ENCODE assay signal across 18 cellular contexts in the genomic region with DNA sequence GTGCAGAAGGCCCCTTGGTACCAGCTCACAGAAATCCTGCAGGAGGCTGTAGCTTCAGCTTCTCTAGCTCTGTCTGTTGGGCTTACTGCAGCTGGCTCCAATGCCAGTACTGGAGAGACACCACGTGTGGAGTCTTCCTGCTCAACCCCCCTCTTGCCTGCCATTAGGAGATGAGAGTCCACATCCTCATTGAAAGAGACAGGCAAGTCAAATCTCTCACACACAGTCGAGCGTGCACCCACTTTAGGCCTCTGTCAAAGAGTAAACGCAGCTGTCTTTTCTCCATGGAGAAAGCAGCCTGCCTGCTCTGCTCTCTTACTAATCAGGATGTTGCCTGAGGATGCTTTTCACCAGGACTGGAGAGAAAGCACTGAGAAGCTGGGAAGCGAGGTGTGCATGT.
DNase-seq lines count a peak whose midpoint lies in the region; ATAC-seq and TF ChIP-seq lines count a peak whose summit lies in the region.
"Had no signal": no experiment of that assay in that cellular context is flagged by ENCODE, and none has a peak within 500 bp of the region (broad histone marks: within the 10 kb centered on the region; RNA-seq: fewer than 3 reads in every experiment).

No MANE protein-coding gene starts in this region.

- POLR2A ChIA-PET in WTC11 (lab: Charles Lee) = no interaction called here

- CTCF ChIA-PET in WTC11 (lab: Charles Lee) = interaction anchor here (0.6 kb wide), 1 partner anchor 125 kb away, joined by 5 read pairs; no protein-coding TSS in a partner anchor

- H3K4me1 Mint-ChIP-seq in WTC11 = no peaks in the 10 kb centered on the region
- H3K4me1 Mint-ChIP-seq: activated naive CD4-positive, alpha-beta T cell treated with anti-CD3 and anti-CD28 coated beads, Interleukin-2, amount 10 ng/mL, durations not matched to agents 7 days and 5 days; CD4-positive, alpha-beta memory T cell had no signal

- DNase-seq in COLO668 (lab: John Stamatoyannopoulos, UW; ENCODE audit: unreplicated experiment) = peak; percentile 80
- peak; percentile 73 for DNase-seq in NCI-H1092 (lab: John Stamatoyannopoulos, UW)
- peak; percentile 76 for DNase-seq in NCI-H510A treated with DMSO at 0.1 percent for 48 hours (lab: John Stamatoyannopoulos, UW)
- DNase-seq in left kidney (ENCODE audit: low read depth, low spot score) = peak; percentile 71
- no peak for DNase-seq in T-helper 9 cell
- no peak for DNase-seq in WTC11 (ENCODE audit: low spot score)
- DNase-seq: activated naive CD4-positive, alpha-beta T cell treated with anti-CD3 and anti-CD28 coated beads, Interleukin-2, amount 10 ng/mL, durations not matched to agents 7 days and 5 days; CD4-positive, alpha-beta memory T cell; effector memory CD8-positive, alpha-beta T cell; left ventricle myocardium inferior; right lobe of liver; RPMI8226; stimulated activated naive CD4-positive, alpha-beta T cell; T-helper 1 cell; transverse colon had no signal

- H3K9me3 Mint-ChIP-seq in WTC11 = peaks cover 8% of the 10 kb centered on the region; the same call in 1 of the 2 replicates
- H3K9me3 Mint-ChIP-seq: activated naive CD4-positive, alpha-beta T cell treated with anti-CD3 and anti-CD28 coated beads, Interleukin-2, amount 10 ng/mL, durations not matched to agents 7 days and 5 days had no signal

- ATAC-seq in WTC11 (no peak; the same call in 1 of the 2 replicates), HG03095 (IDR thresholded peaks at IDR 0.05; ENCODE audit: unreplicated experiment) (no peak), GM18511 (IDR thresholded peaks at IDR 0.05; ENCODE audit: unreplicated experiment) (no peak)
- ATAC-seq: effector memory CD8-positive, alpha-beta T cell; HCT116; right lobe of liver had no signal

- H3K27ac Mint-ChIP-seq in WTC11 = no peak overlapping the region
- H3K27ac Mint-ChIP-seq: activated naive CD4-positive, alpha-beta T cell treated with anti-CD3 and anti-CD28 coated beads, Interleukin-2, amount 10 ng/mL, durations not matched to agents 7 days and 5 days; CD4-positive, alpha-beta memory T cell; effector memory CD8-positive, alpha-beta T cell had no signal

- H3K4me3 Mint-ChIP-seq in WTC11 = no peak overlapping the region
- H3K4me3 Mint-ChIP-seq: activated naive CD4-positive, alpha-beta T cell treated with anti-CD3 and anti-CD28 coated beads, Interleukin-2, amount 10 ng/mL, durations not matched to agents 7 days and 5 days; CD4-positive, alpha-beta memory T cell; effector memory CD8-positive, alpha-beta T cell had no signal

- no peaks in the 10 kb centered on the region for H3K36me3 Mint-ChIP-seq in WTC11
- H3K36me3 Mint-ChIP-seq: activated naive CD4-positive, alpha-beta T cell treated with anti-CD3 and anti-CD28 coated beads, Interleukin-2, amount 10 ng/mL, durations not matched to agents 7 days and 5 days; CD4-positive, alpha-beta memory T cell had no signal

- no peaks in the 10 kb centered on the region for H3K27me3 Mint-ChIP-seq in WTC11 (ENCODE audit: low read depth)
- H3K27me3 Mint-ChIP-seq: activated naive CD4-positive, alpha-beta T cell treated with anti-CD3 and anti-CD28 coated beads, Interleukin-2, amount 10 ng/mL, durations not matched to agents 7 days and 5 days; effector memory CD8-positive, alpha-beta T cell had no signal

- TF ChIP-seq CTCF in WTC11 (IDR thresholded peaks at IDR 0.05) = no peak

TF ChIP-seq in WTC11, 78 proteins besides CTCF, POLR2A, EP300 and RAD21:
- no peak for TF ChIP-seq NFATC4 (CRISPR knock-in tag; IDR thresholded peaks at IDR 0.05)
- TF ChIP-seq, protein P1, sequence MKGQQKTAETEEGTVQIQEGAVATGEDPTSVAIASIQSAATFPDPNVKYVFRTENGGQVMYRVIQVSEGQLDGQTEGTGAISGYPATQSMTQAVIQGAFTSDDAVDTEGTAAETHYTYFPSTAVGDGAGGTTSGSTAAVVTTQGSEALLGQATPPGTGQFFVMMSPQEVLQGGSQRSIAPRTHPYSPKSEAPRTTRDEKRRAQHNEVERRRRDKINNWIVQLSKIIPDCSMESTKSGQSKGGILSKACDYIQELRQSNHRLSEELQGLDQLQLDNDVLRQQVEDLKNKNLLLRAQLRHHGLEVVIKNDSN (CRISPR knock-in tag; IDR thresholded peaks at IDR 0.05) = no peak
- no peak for TF ChIP-seq SMAD4 (CRISPR knock-in tag; IDR thresholded peaks at IDR 0.05)
- TF ChIP-seq, protein P2, sequence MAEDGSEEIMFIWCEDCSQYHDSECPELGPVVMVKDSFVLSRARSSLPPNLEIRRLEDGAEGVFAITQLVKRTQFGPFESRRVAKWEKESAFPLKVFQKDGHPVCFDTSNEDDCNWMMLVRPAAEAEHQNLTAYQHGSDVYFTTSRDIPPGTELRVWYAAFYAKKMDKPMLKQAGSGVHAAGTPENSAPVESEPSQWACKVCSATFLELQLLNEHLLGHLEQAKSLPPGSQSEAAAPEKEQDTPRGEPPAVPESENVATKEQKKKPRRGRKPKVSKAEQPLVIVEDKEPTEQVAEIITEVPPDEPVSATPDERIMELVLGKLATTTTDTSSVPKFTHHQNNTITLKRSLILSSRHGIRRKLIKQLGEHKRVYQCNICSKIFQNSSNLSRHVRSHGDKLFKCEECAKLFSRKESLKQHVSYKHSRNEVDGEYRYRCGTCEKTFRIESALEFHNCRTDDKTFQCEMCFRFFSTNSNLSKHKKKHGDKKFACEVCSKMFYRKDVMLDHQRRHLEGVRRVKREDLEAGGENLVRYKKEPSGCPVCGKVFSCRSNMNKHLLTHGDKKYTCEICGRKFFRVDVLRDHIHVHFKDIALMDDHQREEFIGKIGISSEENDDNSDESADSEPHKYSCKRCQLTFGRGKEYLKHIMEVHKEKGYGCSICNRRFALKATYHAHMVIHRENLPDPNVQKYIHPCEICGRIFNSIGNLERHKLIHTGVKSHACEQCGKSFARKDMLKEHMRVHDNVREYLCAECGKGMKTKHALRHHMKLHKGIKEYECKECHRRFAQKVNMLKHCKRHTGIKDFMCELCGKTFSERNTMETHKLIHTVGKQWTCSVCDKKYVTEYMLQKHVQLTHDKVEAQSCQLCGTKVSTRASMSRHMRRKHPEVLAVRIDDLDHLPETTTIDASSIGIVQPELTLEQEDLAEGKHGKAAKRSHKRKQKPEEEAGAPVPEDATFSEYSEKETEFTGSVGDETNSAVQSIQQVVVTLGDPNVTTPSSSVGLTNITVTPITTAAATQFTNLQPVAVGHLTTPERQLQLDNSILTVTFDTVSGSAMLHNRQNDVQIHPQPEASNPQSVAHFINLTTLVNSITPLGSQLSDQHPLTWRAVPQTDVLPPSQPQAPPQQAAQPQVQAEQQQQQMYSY (CRISPR knock-in tag; IDR thresholded peaks at IDR 0.05) = no peak
- TF ChIP-seq EMX1 (CRISPR knock-in tag; IDR thresholded peaks at IDR 0.05) = no peak

Comparison
In these comparisons a context has a peak if more than half of its experiments do, and no peak if none do; other contexts are left out.
1. DNase-seq: peak in COLO668 (single experiment), NCI-H1092 (single experiment), NCI-H510A treated with DMSO at 0.1 percent for 48 hours (single experiment) and left kidney (single experiment); none in T-helper 9 cell (single experiment) and WTC11 (single experiment).